8 cellular contexts compared by ENCODE assay signal in genomic region chr19:12778020-12778904, GRCh38. TPM values are rescaled to one million over a fixed set of nuclear protein-coding genes. Genes with fewer than 3 reads are reported as not detected.
DNase-seq lines count a peak whose midpoint lies in the region; ATAC-seq, FAIRE-seq and TF ChIP-seq lines count a peak whose summit lies in the region.

No MANE protein-coding gene starts in this region.

- FAIRE-seq in HTR-8/SVneo (lab: Jason Lieb, UNC): peak; percentile 63
- FAIRE-seq in K562 (lab: Jason Lieb, UNC): peak; percentile 61

- H3K9me3 ChIP-seq in K562 (replicated peaks; ENCODE audit: control insufficient read depth, insufficient read depth, low read depth, low read length): no peaks in the 10 kb centered on the region

- H3K36me3 ChIP-seq in K562 (ENCODE audit: control insufficient read depth, insufficient read depth, low read length): no peaks in the 10 kb centered on the region

- no peaks in the 10 kb centered on the region for H3K9me1 ChIP-seq in K562 (ENCODE audit: control insufficient read depth, insufficient read depth, low read length)

- TF ChIP-seq CTCF in K562 (IDR thresholded peaks at IDR 0.05 in 2 of 3, conservative IDR thresholded peaks at IDR 0.05 in 1 of 3; ENCODE audit: insufficient read depth in 2 of 3, low read depth in 1 of 3, low read length in 3 of 3): no peak

- WGBS in K562 (ENCODE audit: insufficient coverage, low coverage, missing lambda C conversion rate): 20% methylated on average over 37 of the region's 44 CpGs

- H3K4me1 ChIP-seq in K562 (replicated peaks in 1 of 2; ENCODE audit: control insufficient read depth in 2 of 2, insufficient read depth in 2 of 2, low read length in 2 of 2): peaks cover 30 to 65% of the 10 kb centered on the region in 2 experiments

- CTCF ChIA-PET in K562 (lab: Yijun Ruan, JAX; ENCODE audit: low intra/inter-chr PET ratio): interaction anchor here (1.1 to 4.1 kb wide), 3 partner anchors 16 to 70 kb away, joined by 3 to 30 read pairs (median 3); no protein-coding TSS in a partner anchor

- TF ChIP-seq RAD21 in K562 (CRISPR knock-in tag; conservative IDR thresholded peaks at IDR 0.05 in 1 of 2, IDR thresholded peaks at IDR 0.05 in 1 of 2): no peak

- in situ Hi-C loops in K562 (cut with MboI): no loop called here

- peak overlapping the region; percentile 83 for H2AFZ ChIP-seq in K562 (ENCODE audit: low read depth, low read length)

- BruUV-seq in K562 (replicated peaks; lab: Mats Ljungman, UMichigan): no TSS peak

- peak overlapping the region; percentile 37 for H3K4me3 ChIP-seq in K562
- peak overlapping the region; percentile 51 for H3K4me3 ChIP-seq in iPS-11a (ENCODE audit: low read depth, low read length)

- peak; percentile 12 for ATAC-seq in K562
- peak; percentile 56 for ATAC-seq in sciatic nerve
- no peak for ATAC-seq in HG03280 (IDR thresholded peaks at IDR 0.05; ENCODE audit: unreplicated experiment)
- ATAC-seq in GM19467 (IDR thresholded peaks at IDR 0.05; ENCODE audit: unreplicated experiment): no peak

- H3K27me3 ChIP-seq in K562 (ENCODE audit: control insufficient read depth in 2 of 2, insufficient read depth in 2 of 2, low read length in 2 of 2): no peaks in the 10 kb centered on the region

- TF ChIP-seq POLR2A in K562 (conservative IDR thresholded peaks at IDR 0.05): 0 out of 2 replicates have a peak, but pooled peaks have one; percentile 42

- intact Hi-C loops in K562 (cut with micrococcal nuclease) (loop anchor here (5.0 kb wide), 1 partner anchor 64 kb away; no protein-coding TSS in a partner anchor), sciatic nerve (cut with DNase I) (no loop called here)

- DNase-seq in DMS 273 (lab: John Stamatoyannopoulos, UW; ENCODE audit: unreplicated experiment) (peak; percentile 92), HTR-8/SVneo (ENCODE audit: insufficient read length, low spot score) (no peak), RPMI7951 (ENCODE audit: low read depth) (peak; percentile 82), K562 (ENCODE audit: extremely low read depth in 1 of 4, low spot score in 3 of 4) (peak in 2 of 4 experiments; percentile 37 to 55), sciatic nerve (ENCODE audit: low spot score) (peak; percentile 85)

- H3K4me2 ChIP-seq in K562 (ENCODE audit: insufficient read depth, low read length): peak overlapping the region; percentile 85

- H3K27ac ChIP-seq in K562 (ENCODE audit: extremely low read depth, low read depth, low read length): peak overlapping the region; percentile 68

- no peak for TF ChIP-seq EP300 in K562 (IDR thresholded peaks at IDR 0.05; ENCODE audit: low read length)

- H3K79me2 ChIP-seq in K562 (ENCODE audit: control insufficient read depth, insufficient read depth, low read length): peaks cover 6% of the 10 kb centered on the region; the same call in 1 of the 3 replicates

- no peaks in the 10 kb centered on the region for H4K20me1 ChIP-seq in K562 (replicated peaks; ENCODE audit: control insufficient read depth, insufficient read depth, low read length)

- POLR2A ChIA-PET in K562 (lab: Yijun Ruan, JAX): interaction anchor here (0.6 to 4.1 kb wide), 10 partner anchors 10 to 70 kb away, joined by 3 to 44 read pairs (median 4); partner anchors contain the start of genes GET3, JUNB, PRDX2 and THSD8

- peak overlapping the region; percentile 59 to 89 for H3K9ac ChIP-seq in K562 (ENCODE audit: insufficient read depth in 1 of 2, low read depth in 2 of 2, low read length in 2 of 2)

RNA-seq across cellular contexts. Expression of gene HOOK2, which starts 2.9 kb away (rescaled TPM):
- 4.0 and 9.0 TPM in 2 replicates for total RNA-seq in RPMI7951 (2014; rRNA removed; shearing (Covaris generic))
- 72.7 and 90.1 TPM in 2 replicates for total RNA-seq in K562 (2011; cell fraction: chromatin; rRNA removed; ENCODE audit: low replicate concordance)
- total RNA-seq in K562 (2011; cell fraction: nucleolus; rRNA removed): 32.6 and 41.0 TPM in 2 replicates
- 39.9 and 41.2 TPM in 2 replicates for total RNA-seq in K562 (2011; cell fraction: nucleoplasm; rRNA removed)
- total RNA-seq in K562 (2014; rRNA removed) (15.0 and 15.2 TPM in 2 replicates), K562 (2014; rRNA removed; fragmentation: Illumina TruSeq; extraction: Trizol) (6.3 and 8.8 TPM in 2 replicates), K562 (2015; rRNA removed; fragmentation: Illumina TruSeq; extraction: Trizol) (6.6 and 8.7 TPM in 2 replicates), K562 (2021) (13.1 and 17.0 TPM in 2 replicates), sciatic nerve (45.1 TPM)
- polyA plus RNA-seq in K562 (2011; rRNA removed) (9.9 and 15.3 TPM in 2 replicates), K562 (2014; fragmentation: Illumina TruSeq; extraction: Trizol) (12.9 and 14.1 TPM in 2 replicates), K562 (2014; fragmentation: Nextera tagmentation; extraction: Ambion mirVana) (1 to 10 TPM; 1.3 to 1.5 TPM), K562 (2014; rRNA removed) (16.1 and 17.2 TPM in 2 replicates)
- polyA plus RNA-seq in K562 (2011; cell fraction: cytosol; rRNA removed): 7.1 and 8.6 TPM in 2 replicates
- 62.2 and 67.4 TPM in 2 replicates for polyA plus RNA-seq in K562 (2011; cell fraction: nucleus; rRNA removed)
- 14.8 and 27.9 TPM in 2 replicates for polyA plus RNA-seq in K562 (2012)
- polyA minus RNA-seq in K562 (2011; rRNA and poly(A)+ RNA removed): 8.0 and 8.6 TPM in 2 replicates
- polyA minus RNA-seq in K562 (2011; cell fraction: cytosol; rRNA and poly(A)+ RNA removed): 1.9 and 3.3 TPM in 2 replicates
- polyA minus RNA-seq in K562 (2011; cell fraction: nucleus; rRNA and poly(A)+ RNA removed): 16.7 and 17.0 TPM in 2 replicates

RNA-seq across cellular contexts. Expression of gene JUNB, which starts 13.0 kb away (rescaled TPM):
- 44.1 and 61.9 TPM in 2 replicates for total RNA-seq in RPMI7951 (2014; rRNA removed; shearing (Covaris generic))
- 8.5 and 33.0 TPM in 2 replicates for total RNA-seq in K562 (2011; cell fraction: chromatin; rRNA removed; ENCODE audit: low replicate concordance)
- total RNA-seq in K562 (2011; cell fraction: nucleolus; rRNA removed): 64.4 and 66.6 TPM in 2 replicates
- total RNA-seq in K562 (2011; cell fraction: nucleoplasm; rRNA removed): 24.6 and 29.1 TPM in 2 replicates
- total RNA-seq in K562 (2014; rRNA removed) (74.7 and 94.7 TPM in 2 replicates), K562 (2014; rRNA removed; fragmentation: Illumina TruSeq; extraction: Trizol) (1.7 and 1.9 TPM in 2 replicates), K562 (2015; rRNA removed; fragmentation: Illumina TruSeq; extraction: Trizol) (13.1 and 15.6 TPM in 2 replicates), K562 (2021) (61.7 and 73.9 TPM in 2 replicates), sciatic nerve (279 TPM)
- polyA plus RNA-seq in K562 (2011; rRNA removed) (15.9 and 19.8 TPM in 2 replicates), K562 (2014; fragmentation: Illumina TruSeq; extraction: Trizol) (4.4 and 19.9 TPM in 2 replicates), K562 (2014; fragmentation: Nextera tagmentation; extraction: Ambion mirVana) (under 1 TPM; 0.23 to 0.56 TPM), K562 (2014; rRNA removed) (88.1 and 89.6 TPM in 2 replicates)
- 26.0 and 124 TPM in 2 replicates for polyA plus RNA-seq in K562 (2011; cell fraction: cytosol; rRNA removed)
- 37.6 and 107 TPM in 2 replicates for polyA plus RNA-seq in K562 (2011; cell fraction: nucleus; rRNA removed)
- polyA plus RNA-seq in K562 (2012): 33.9 and 59.6 TPM in 2 replicates
- 2.7 and 3.9 TPM in 2 replicates for polyA minus RNA-seq in K562 (2011; rRNA and poly(A)+ RNA removed)
- 23.1 and 26.1 TPM in 2 replicates for polyA minus RNA-seq in K562 (2011; cell fraction: cytosol; rRNA and poly(A)+ RNA removed)
- polyA minus RNA-seq in K562 (2011; cell fraction: nucleus; rRNA and poly(A)+ RNA removed): 31.7 and 39.2 TPM in 2 replicates

RNA-seq across cellular contexts. Expression of gene PRDX2, which starts 23.3 kb away (rescaled TPM):
- total RNA-seq in RPMI7951 (2014; rRNA removed; shearing (Covaris generic)): 443 and 513 TPM in 2 replicates
- total RNA-seq in K562 (2011; cell fraction: chromatin; rRNA removed; ENCODE audit: low replicate concordance): 60.0 and 151 TPM in 2 replicates
- 145 and 159 TPM in 2 replicates for total RNA-seq in K562 (2011; cell fraction: nucleolus; rRNA removed)
- total RNA-seq in K562 (2011; cell fraction: nucleoplasm; rRNA removed): 97.9 and 99.4 TPM in 2 replicates
- total RNA-seq in K562 (2014; rRNA removed) (416 and 546 TPM in 2 replicates), K562 (2014; rRNA removed; fragmentation: Illumina TruSeq; extraction: Trizol) (152 and 249 TPM in 2 replicates), K562 (2015; rRNA removed; fragmentation: Illumina TruSeq; extraction: Trizol) (343 and 347 TPM in 2 replicates), K562 (2021) (415 and 416 TPM in 2 replicates), sciatic nerve (117 TPM)
- polyA plus RNA-seq in K562 (2011; rRNA removed) (206 and 256 TPM in 2 replicates), K562 (2014; fragmentation: Illumina TruSeq; extraction: Trizol) (650 and 698 TPM in 2 replicates), K562 (2014; fragmentation: Nextera tagmentation; extraction: Ambion mirVana) (1,000 to 10,000 TPM in 1 of 2 experiments, 100 to 1,000 TPM in 1; 938 to 1,183 TPM), K562 (2014; rRNA removed) (280 and 401 TPM in 2 replicates)
- 525 and 683 TPM in 2 replicates for polyA plus RNA-seq in K562 (2011; cell fraction: cytosol; rRNA removed)
- 194 and 225 TPM in 2 replicates for polyA plus RNA-seq in K562 (2011; cell fraction: nucleus; rRNA removed)
- 497 and 514 TPM in 2 replicates for polyA plus RNA-seq in K562 (2012)
- polyA minus RNA-seq in K562 (2011; rRNA and poly(A)+ RNA removed): 113 and 153 TPM in 2 replicates
- 241 TPM in 2 replicates for polyA minus RNA-seq in K562 (2011; cell fraction: cytosol; rRNA and poly(A)+ RNA removed)
- 31.6 and 53.0 TPM in 2 replicates for polyA minus RNA-seq in K562 (2011; cell fraction: nucleus; rRNA and poly(A)+ RNA removed)

RNA-seq across cellular contexts. Expression of gene THSD8, which starts 23.6 kb away (rescaled TPM):
- not detected in 2 replicates for total RNA-seq in RPMI7951 (2014; rRNA removed; shearing (Covaris generic))
- total RNA-seq in K562 (2011; cell fraction: chromatin; rRNA removed; ENCODE audit: low replicate concordance): not detected in 2 replicates
- not detected in 2 replicates for total RNA-seq in K562 (2011; cell fraction: nucleolus; rRNA removed)
- total RNA-seq in K562 (2011; cell fraction: nucleoplasm; rRNA removed): not detected in 2 replicates
- total RNA-seq in K562 (2014; rRNA removed) (0.37 TPM in 1 of 2 replicates, not detected in the other), K562 (2014; rRNA removed; fragmentation: Illumina TruSeq; extraction: Trizol) (16.2 and 27.6 TPM in 2 replicates), K562 (2015; rRNA removed; fragmentation: Illumina TruSeq; extraction: Trizol) (8.4 TPM in 1 of 2 replicates, not detected in the other), K562 (2021) (42.4 and 49.3 TPM in 2 replicates), sciatic nerve (2.4 TPM)
- polyA plus RNA-seq in K562 (2011; rRNA removed) (11.9 and 13.4 TPM in 2 replicates), K562 (2014; fragmentation: Illumina TruSeq; extraction: Trizol) (3.5 and 28.6 TPM in 2 replicates), K562 (2014; fragmentation: Nextera tagmentation; extraction: Ambion mirVana) (10 to 100 TPM; 13.2 to 19.9 TPM), K562 (2014; rRNA removed) (not detected in 2 replicates)
- 4.1 TPM in 1 of 2 replicates, not detected in the other for polyA plus RNA-seq in K562 (2011; cell fraction: cytosol; rRNA removed)
- polyA plus RNA-seq in K562 (2011; cell fraction: nucleus; rRNA removed): 3.7 and 3.9 TPM in 2 replicates
- 43.9 and 89.6 TPM in 2 replicates for polyA plus RNA-seq in K562 (2012)
- 10.0 and 14.0 TPM in 2 replicates for polyA minus RNA-seq in K562 (2011; rRNA and poly(A)+ RNA removed)
- polyA minus RNA-seq in K562 (2011; cell fraction: cytosol; rRNA and poly(A)+ RNA removed): not detected in 2 replicates
- not detected in 2 replicates for polyA minus RNA-seq in K562 (2011; cell fraction: nucleus; rRNA and poly(A)+ RNA removed)

RNA-seq across cellular contexts. Expression of gene BEST2, which starts 26.7 kb away (rescaled TPM):
- 0.10 TPM in 1 of 2 replicates, not detected in the other for total RNA-seq in RPMI7951 (2014; rRNA removed; shearing (Covaris generic))
- total RNA-seq in K562 (2011; cell fraction: chromatin; rRNA removed; ENCODE audit: low replicate concordance): not detected in 2 replicates
- total RNA-seq in K562 (2011; cell fraction: nucleolus; rRNA removed): 0.33 TPM in 1 of 2 replicates, not detected in the other
- not detected in 2 replicates for total RNA-seq in K562 (2011; cell fraction: nucleoplasm; rRNA removed)
- total RNA-seq in K562 (2014; rRNA removed) (not detected in 2 replicates), K562 (2014; rRNA removed; fragmentation: Illumina TruSeq; extraction: Trizol) (not detected in 2 replicates), K562 (2015; rRNA removed; fragmentation: Illumina TruSeq; extraction: Trizol) (not detected in 2 replicates), K562 (2021) (not detected in 2 replicates), sciatic nerve (not detected)
- polyA plus RNA-seq in K562 (2011; rRNA removed) (not detected in 2 replicates), K562 (2014; fragmentation: Illumina TruSeq; extraction: Trizol) (not detected in 2 replicates), K562 (2014; fragmentation: Nextera tagmentation; extraction: Ambion mirVana) (not detected), K562 (2014; rRNA removed) (not detected in 2 replicates)
- polyA plus RNA-seq in K562 (2011; cell fraction: cytosol; rRNA removed): 0.04 TPM in 1 of 2 replicates, not detected in the other
- not detected in 2 replicates for polyA plus RNA-seq in K562 (2011; cell fraction: nucleus; rRNA removed)
- polyA plus RNA-seq in K562 (2012): not detected in 2 replicates
- not detected in 2 replicates for polyA minus RNA-seq in K562 (2011; rRNA and poly(A)+ RNA removed)
- not detected in 2 replicates for polyA minus RNA-seq in K562 (2011; cell fraction: cytosol; rRNA and poly(A)+ RNA removed)
- not detected in 2 replicates for polyA minus RNA-seq in K562 (2011; cell fraction: nucleus; rRNA and poly(A)+ RNA removed)

Comparison
In these comparisons a context has a peak if more than half of its experiments do, and no peak if none do; other contexts are left out.
1. ATAC-seq: peak in K562 (single experiment) and sciatic nerve (single experiment); none in HG03280 (single experiment) and GM19467 (single experiment).